ENCODE assay signal across 26 cellular contexts in the genomic region with DNA sequence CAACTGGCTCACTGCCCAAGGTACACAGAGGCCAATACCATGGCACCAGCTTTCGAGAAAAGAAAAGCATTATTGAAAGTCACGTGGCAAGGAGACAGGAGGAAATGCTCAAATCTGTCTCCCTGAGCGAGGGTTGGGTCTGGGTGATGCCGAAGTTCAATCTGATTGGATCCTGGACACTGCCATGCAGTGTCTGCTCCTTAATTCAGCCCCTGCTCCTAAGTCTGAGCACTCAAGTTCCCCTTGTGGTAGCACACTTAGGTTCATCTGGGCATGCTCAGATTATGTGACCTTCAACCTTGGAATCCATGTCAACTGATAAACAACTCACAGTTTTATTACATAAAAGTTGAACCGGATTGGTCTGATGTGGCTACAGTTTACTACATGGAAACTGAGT.
"Had no signal": no experiment of that assay in that cellular context is flagged by ENCODE, and none has a peak within 500 bp of the region (broad histone marks: within the 10 kb centered on the region; RNA-seq: fewer than 3 reads in every experiment).

No MANE protein-coding gene starts in this region.

- H3K4me3 ChIP-seq: left lung, lower lobe of right lung, ovary, right atrium auricular region, right lobe of liver, testis, thyroid gland, transverse colon, upper lobe of right lung had no signal

- DNase-seq: head of caudate nucleus; hippocampal formation; kidney glomerular epithelial cell; left colon; left lung; lower lobe of right lung; mammary epithelial cell; mesenchymal stem cell; naive B cell; ovary; right lobe of liver; stimulated activated CD4-positive, alpha-beta T cell treated with anti-CD3 and anti-CD28 coated beads, Interleukin-12 subunit alpha, Interleukin-12 subunit beta, amount 100 ng/mL, for 4 hours; stimulated activated CD4-positive, alpha-beta T cell treated with anti-CD3 and anti-CD28 coated beads, Interleukin-15, amount 100 ng/mL, for 24 hours; stimulated activated CD4-positive, alpha-beta T cell treated with anti-CD3 and anti-CD28 coated beads, Interleukin-2, amount 100 ng/mL, for 24 hours; stimulated activated CD4-positive, alpha-beta T cell treated with anti-CD3 and anti-CD28 coated beads, Interleukin-4, amount 100 ng/mL, for 1 hour; stimulated activated naive CD4-positive, alpha-beta T cell; substantia nigra; testis; thyroid gland; transverse colon; upper lobe of right lung had no signal

- H3K4me3 Mint-ChIP-seq: mesothelial cell of epicardium; naive B cell; natural killer cell treated with Interleukin-12 subunit alpha and Interleukin-12 subunit beta and Interleukin-15 and Interleukin-18, amount 100 ng/mL, for 72 hours; stimulated activated naive CD8-positive, alpha-beta T cell treated with anti-CD3 and anti-CD28 coated beads, Interleukin-15, Interleukin-2, amounts not matched to agents 100 ng/mL and 50 ng/mL, for 24 hours had no signal

- H3K27ac ChIP-seq: left lung, lower lobe of right lung, ovary, right atrium auricular region, right lobe of liver, testis, thyroid gland, transverse colon, upper lobe of right lung had no signal

- ATAC-seq: left colon; left lung; lower lobe of right lung; natural killer cell treated with Interleukin-12 subunit alpha and Interleukin-12 subunit beta and Interleukin-15 and Interleukin-18, amount 100 ng/mL, for 72 hours; right lobe of liver; upper lobe of right lung had no signal

- H3K9me3 ChIP-seq: left lung, lower lobe of right lung, ovary, right atrium auricular region, right lobe of liver, testis, thyroid gland, transverse colon, upper lobe of right lung had no signal

- H3K4me1 Mint-ChIP-seq: naive B cell had no signal

- H3K27ac Mint-ChIP-seq: naive B cell; natural killer cell treated with Interleukin-12 subunit alpha and Interleukin-12 subunit beta and Interleukin-15 and Interleukin-18, amount 100 ng/mL, for 72 hours; stimulated activated naive CD8-positive, alpha-beta T cell treated with anti-CD3 and anti-CD28 coated beads, Interleukin-15, Interleukin-2, amounts not matched to agents 100 ng/mL and 50 ng/mL, for 24 hours had no signal

- H3K4me1 ChIP-seq: left lung, lower lobe of right lung, right atrium auricular region, right lobe of liver, testis, thyroid gland, upper lobe of right lung had no signal

- H3K36me3 Mint-ChIP-seq: mesothelial cell of epicardium, naive B cell had no signal

- H3K27me3 ChIP-seq: left lung, ovary, right atrium auricular region, right lobe of liver, testis, thyroid gland, transverse colon, upper lobe of right lung had no signal

- H3K36me3 ChIP-seq: left lung, lower lobe of right lung, ovary, right atrium auricular region, right lobe of liver, thyroid gland, transverse colon, upper lobe of right lung had no signal

- H3K9me3 Mint-ChIP-seq: mesothelial cell of epicardium had no signal

- H3K27me3 Mint-ChIP-seq: naive B cell; natural killer cell treated with Interleukin-12 subunit alpha and Interleukin-12 subunit beta and Interleukin-15 and Interleukin-18, amount 100 ng/mL, for 72 hours; progenitor cell of endocrine pancreas; stimulated activated naive CD8-positive, alpha-beta T cell treated with anti-CD3 and anti-CD28 coated beads, Interleukin-15, Interleukin-2, amounts not matched to agents 100 ng/mL and 50 ng/mL, for 24 hours had no signal
